26 cellular contexts compared by ENCODE assay signal in the genomic region with DNA sequence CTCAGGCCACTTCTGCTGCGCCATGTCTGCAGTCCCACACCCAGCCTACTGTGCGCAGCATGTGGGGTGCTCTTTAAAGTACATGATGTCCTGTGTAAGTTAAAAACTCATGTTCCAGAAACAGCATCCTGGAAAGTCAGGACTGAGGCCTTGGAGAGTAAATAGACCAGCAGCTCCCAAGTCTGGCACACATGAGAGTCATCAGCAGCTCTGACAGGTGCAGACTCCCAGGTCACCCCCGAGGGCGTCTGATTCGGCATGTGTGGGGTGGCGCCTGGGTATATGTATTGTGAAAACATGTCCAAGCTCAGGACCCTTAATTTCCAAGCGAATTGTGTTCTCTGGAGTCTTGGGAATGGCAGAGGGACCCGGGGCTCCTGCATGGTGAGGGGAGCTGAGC.
"Had no signal": no experiment of that assay in that cellular context is flagged by ENCODE, and none has a peak within 500 bp of the region (broad histone marks: within the 10 kb centered on the region; RNA-seq: fewer than 3 reads in every experiment).

No MANE protein-coding gene starts in this region.

- DNase-seq: heart right ventricle; islet precursor cell; left ventricle myocardium inferior; mesendoderm; naive B cell; natural killer cell; nephron progenitor cell; occipital lobe; ovary; right cardiac atrium; small intestine; spleen; stimulated activated CD4-positive, alpha-beta T cell treated with anti-CD3 and anti-CD28 coated beads, Interleukin-4, amount 100 ng/mL, for 24 hours; stimulated activated naive CD4-positive, alpha-beta T cell treated with Interleukin-2 at 50 U/mL for 16 hours; stimulated activated naive CD8-positive, alpha-beta T cell treated with anti-CD3 and anti-CD28 coated beads, Interleukin-15, amount 100 ng/mL, for 72 hours; substantia nigra had no signal

- H3K4me3 Mint-ChIP-seq: mesothelial cell of epicardium; naive B cell; natural killer cell; neural progenitor cell; stimulated activated effector memory CD8-positive, alpha-beta T cell treated with anti-CD3 and anti-CD28 coated beads, Interleukin-12 subunit alpha, Interleukin-12 subunit beta, amount 100 ng/mL, for 72 hours; stimulated activated naive CD8-positive, alpha-beta T cell treated with anti-CD3 and anti-CD28 coated beads, Interleukin-15, amount 100 ng/mL, for 72 hours; type B pancreatic cell had no signal

- H3K4me3 ChIP-seq: heart right ventricle, hepatocyte, left ventricle myocardium inferior, lung, neural progenitor cell, ovary, spleen, tibial nerve had no signal

- H3K36me3 ChIP-seq: heart right ventricle, left ventricle myocardium inferior, neural progenitor cell, neutrophil, ovary, spleen, tibial nerve had no signal

- H3K4me1 ChIP-seq: neural progenitor cell, spleen, tibial nerve had no signal

- H3K4me1 Mint-ChIP-seq: stimulated activated naive CD8-positive, alpha-beta T cell treated with anti-CD3 and anti-CD28 coated beads, Interleukin-15, amount 100 ng/mL, for 72 hours had no signal

- ATAC-seq: heart right ventricle; natural killer cell; right cardiac atrium; sciatic nerve; stimulated activated effector memory CD8-positive, alpha-beta T cell treated with anti-CD3 and anti-CD28 coated beads, Interleukin-12 subunit alpha, Interleukin-12 subunit beta, amount 100 ng/mL, for 72 hours; stimulated activated naive CD8-positive, alpha-beta T cell treated with anti-CD3 and anti-CD28 coated beads, Interleukin-15, amount 100 ng/mL, for 72 hours had no signal

- H3K9me3 ChIP-seq: heart right ventricle, left ventricle myocardium inferior, neutrophil, ovary, spleen, tibial nerve had no signal

- H3K9me3 Mint-ChIP-seq: mesothelial cell of epicardium; naive B cell; natural killer cell; nephron progenitor cell; neural progenitor cell; stimulated activated effector memory CD8-positive, alpha-beta T cell treated with anti-CD3 and anti-CD28 coated beads, Interleukin-12 subunit alpha, Interleukin-12 subunit beta, amount 100 ng/mL, for 72 hours; stimulated activated naive CD8-positive, alpha-beta T cell treated with anti-CD3 and anti-CD28 coated beads, Interleukin-15, amount 100 ng/mL, for 72 hours; type B pancreatic cell had no signal

- H3K27ac ChIP-seq: heart right ventricle, hepatocyte, left ventricle myocardium inferior, neural progenitor cell, neutrophil, ovary, spleen, tibial nerve had no signal

- H3K27me3 ChIP-seq: hepatocyte, neural progenitor cell, neutrophil, ovary had no signal

- H3K36me3 Mint-ChIP-seq: mesothelial cell of epicardium; naive B cell; natural killer cell; neural progenitor cell; stimulated activated effector memory CD8-positive, alpha-beta T cell treated with anti-CD3 and anti-CD28 coated beads, Interleukin-12 subunit alpha, Interleukin-12 subunit beta, amount 100 ng/mL, for 72 hours; type B pancreatic cell had no signal

- H3K27ac Mint-ChIP-seq: mesothelial cell of epicardium; natural killer cell; nephron progenitor cell; progenitor cell of endocrine pancreas; stimulated activated effector memory CD8-positive, alpha-beta T cell treated with anti-CD3 and anti-CD28 coated beads, Interleukin-12 subunit alpha, Interleukin-12 subunit beta, amount 100 ng/mL, for 72 hours; stimulated activated naive CD8-positive, alpha-beta T cell treated with anti-CD3 and anti-CD28 coated beads, Interleukin-15, amount 100 ng/mL, for 72 hours; type B pancreatic cell had no signal
